ENCODE assay signal across 19 cellular contexts in genomic region chr5:148843510-148844318, GRCh38. TPM values are rescaled to one million over a fixed set of nuclear protein-coding genes. Genes with fewer than 3 reads are reported as not detected.
DNase-seq lines count a peak whose midpoint lies in the region; ATAC-seq and TF ChIP-seq lines count a peak whose summit lies in the region.
"Had no signal": no experiment of that assay in that cellular context is flagged by ENCODE, and none has a peak within 500 bp of the region (broad histone marks: within the 10 kb centered on the region; RNA-seq: fewer than 3 reads in every experiment).

No MANE protein-coding gene starts in this region.

- no peak overlapping the region for H2BK5ac ChIP-seq in mesenchymal stem cell (ENCODE audit: low read depth, low read length, poor library complexity, severe bottlenecking)

- TF ChIP-seq CTCF in KMS-11 (conservative IDR thresholded peaks at IDR 0.05; ENCODE audit: low read depth, low read length), result no peak

- peak overlapping the region; percentile 52 for H2BK15ac ChIP-seq in mesenchymal stem cell (ENCODE audit: low read depth, poor library complexity, severe bottlenecking)

- peak overlapping the region; percentile 94 for H3K4me2 ChIP-seq in KMS-11
- H3K4me2 ChIP-seq in mesenchymal stem cell (ENCODE audit: low read length, poor library complexity, severe bottlenecking), result no peak overlapping the region

- no peak overlapping the region for H3K4me3 ChIP-seq in KMS-11 (IDR thresholded peaks at IDR 0.05; ENCODE audit: insufficient read depth, low read depth, low read length)
- H3K4me3 ChIP-seq in mesenchymal stem cell (ENCODE audit: insufficient read depth in 1 of 2, low read depth in 1 of 2, low read length in 2 of 2), result peak overlapping the region in 1 of 2 experiments; percentile 44
- H3K4me3 ChIP-seq: ascending aorta, GM12878, tibial artery had no signal

- H3K79me1 ChIP-seq in mesenchymal stem cell (replicated peaks; ENCODE audit: low read length, poor library complexity, severe bottlenecking), result no peaks in the 10 kb centered on the region

- H2AFZ ChIP-seq in KMS-11 (ENCODE audit: low read depth) (no peak overlapping the region), mesenchymal stem cell (ENCODE audit: low read depth, low read length) (no peak overlapping the region)

- no peak overlapping the region for H3K23ac ChIP-seq in mesenchymal stem cell (ENCODE audit: low read length in 2 of 2)

- peak overlapping the region; percentile 12 for H4K8ac ChIP-seq in mesenchymal stem cell (ENCODE audit: low read length)

- H3K9me3 ChIP-seq in mesenchymal stem cell (ENCODE audit: control insufficient read depth, low read length), result no peaks in the 10 kb centered on the region
- H3K9me3 ChIP-seq: ascending aorta, BE2C, tibial artery had no signal

- H2BK120ac ChIP-seq in mesenchymal stem cell (ENCODE audit: low read depth, low read length), result peak overlapping the region; percentile 82

- H3K14ac ChIP-seq in mesenchymal stem cell (ENCODE audit: low read length in 2 of 2), result peak overlapping the region in 1 of 2 experiments; percentile 8

- H4K20me1 ChIP-seq in KMS-11 (ENCODE audit: insufficient read depth), result no peaks in the 10 kb centered on the region

- H2AK5ac ChIP-seq in mesenchymal stem cell (ENCODE audit: low read length, severe bottlenecking), result no peak overlapping the region

- peaks cover 84% of the 10 kb centered on the region for H3K79me2 ChIP-seq in KMS-11 (ENCODE audit: insufficient read depth, low read depth)

- WGBS in mesenchymal stem cell, result 58% methylated on average over 10 of the region's 10 CpGs

- H3K27me3 ChIP-seq in KMS-11 (ENCODE audit: insufficient read depth, low read depth), result no peaks in the 10 kb centered on the region
- no peaks in the 10 kb centered on the region for H3K27me3 ChIP-seq in mesenchymal stem cell (ENCODE audit: control insufficient read depth in 1 of 2, insufficient read depth in 1 of 2, low read length in 2 of 2)
- H3K27me3 ChIP-seq: ascending aorta, BE2C, tibial artery had no signal

- H3K4me1 ChIP-seq in KMS-11 (ENCODE audit: low read depth, poor library complexity, severe bottlenecking), result peaks cover 94% of the 10 kb centered on the region
- H3K4me1 ChIP-seq in mesenchymal stem cell (ENCODE audit: control insufficient read depth, insufficient read depth, low read depth, low read length), result peaks cover 1% of the 10 kb centered on the region
- H3K4me1 ChIP-seq: ascending aorta, BE2C, tibial artery had no signal

- H4K91ac ChIP-seq in mesenchymal stem cell (ENCODE audit: low read length), result no peak overlapping the region

- ATAC-seq in HG03097 (IDR thresholded peaks at IDR 0.05; ENCODE audit: low FRiP score, unreplicated experiment), result no peak

- peak overlapping the region in 1 of 2 experiments; percentile 58 for H3K18ac ChIP-seq in mesenchymal stem cell (ENCODE audit: low read depth in 1 of 2, low read length in 2 of 2)

- H3K9ac ChIP-seq in KMS-11 (no peak overlapping the region), mesenchymal stem cell (ENCODE audit: low read length) (peak overlapping the region; percentile 22)

- H3K27ac ChIP-seq in KMS-11, result peak overlapping the region; percentile 43; the same call in 1 of the 2 replicates
- H3K27ac ChIP-seq in mesenchymal stem cell (ENCODE audit: low read length, poor library complexity, severe bottlenecking), result no peak overlapping the region
- H3K27ac ChIP-seq: ascending aorta, tibial artery had no signal

- H3K36me3 ChIP-seq in KMS-11 (ENCODE audit: insufficient read depth) (no peaks in the 10 kb centered on the region), mesenchymal stem cell (ENCODE audit: control insufficient read depth in 1 of 2, insufficient read depth in 2 of 2, low read depth in 1 of 2, low read length in 2 of 2) (no peaks in the 10 kb centered on the region)
- H3K36me3 ChIP-seq: ascending aorta, BE2C, tibial artery had no signal

- peak overlapping the region; percentile 7 to 8 for H2BK12ac ChIP-seq in mesenchymal stem cell (ENCODE audit: low read length in 2 of 2)

- H3K4ac ChIP-seq in mesenchymal stem cell (ENCODE audit: low read depth in 1 of 2, low read length in 2 of 2), result peak overlapping the region in 1 of 2 experiments; percentile 46

- DNase-seq in AG20443 (ENCODE audit: low spot score) (peak; percentile 44), dermis blood vessel endothelial cell (peak; percentile 64), mesenchymal stem cell (peak; percentile 61), NCI-H1092 (lab: John Stamatoyannopoulos, UW) (no peak), NCI-H2227 treated with DMSO at 0.1 percent for 48 hours (lab: John Stamatoyannopoulos, UW) (no peak), NCI-H1436 treated with DMSO at 0.1 percent for 48 hours (lab: John Stamatoyannopoulos, UW) (no peak)
- DNase-seq: activated CD4-positive, alpha-beta memory T cell treated with anti-CD3 and anti-CD28 coated beads, Interleukin-2, amount 10 ng/mL, durations not matched to agents 7 days and 5 days; BE2C; DMS79; kidney; NCI-H1694; NCI-H510A treated with DMSO at 0.1 percent for 48 hours; stimulated activated CD4-positive, alpha-beta T cell treated with anti-CD3 and anti-CD28 coated beads, Interleukin-1b, Interleukin-23, amount 100 ng/mL, for 48 hours; stimulated activated CD8-positive, alpha-beta memory T cell treated with anti-CD3 and anti-CD28 coated beads, Interleukin-4, amount 100 ng/mL, for 48 hours; tibial artery had no signal

RNA-seq across cellular contexts. Expression of gene ADRB2, which starts 17.3 kb away (rescaled TPM):
- total RNA-seq in dermis blood vessel endothelial cell, result 11.7 and 14.8 TPM in 2 replicates
- polyA plus RNA-seq in mesenchymal stem cell (2013, experiment 1 of 2), result 0.87 TPM
- 0.89 TPM for polyA plus RNA-seq in mesenchymal stem cell (2013, experiment 2 of 2)

Comparison
In these comparisons a context has a peak if more than half of its experiments do, and no peak if none do; other contexts are left out.
1. DNase-seq: peak in AG20443 (single experiment), dermis blood vessel endothelial cell (single experiment) and mesenchymal stem cell (single experiment); none in NCI-H1092 (single experiment), NCI-H2227 treated with DMSO at 0.1 percent for 48 hours (single experiment) and NCI-H1436 treated with DMSO at 0.1 percent for 48 hours (single experiment).